In the genomic region with DNA sequence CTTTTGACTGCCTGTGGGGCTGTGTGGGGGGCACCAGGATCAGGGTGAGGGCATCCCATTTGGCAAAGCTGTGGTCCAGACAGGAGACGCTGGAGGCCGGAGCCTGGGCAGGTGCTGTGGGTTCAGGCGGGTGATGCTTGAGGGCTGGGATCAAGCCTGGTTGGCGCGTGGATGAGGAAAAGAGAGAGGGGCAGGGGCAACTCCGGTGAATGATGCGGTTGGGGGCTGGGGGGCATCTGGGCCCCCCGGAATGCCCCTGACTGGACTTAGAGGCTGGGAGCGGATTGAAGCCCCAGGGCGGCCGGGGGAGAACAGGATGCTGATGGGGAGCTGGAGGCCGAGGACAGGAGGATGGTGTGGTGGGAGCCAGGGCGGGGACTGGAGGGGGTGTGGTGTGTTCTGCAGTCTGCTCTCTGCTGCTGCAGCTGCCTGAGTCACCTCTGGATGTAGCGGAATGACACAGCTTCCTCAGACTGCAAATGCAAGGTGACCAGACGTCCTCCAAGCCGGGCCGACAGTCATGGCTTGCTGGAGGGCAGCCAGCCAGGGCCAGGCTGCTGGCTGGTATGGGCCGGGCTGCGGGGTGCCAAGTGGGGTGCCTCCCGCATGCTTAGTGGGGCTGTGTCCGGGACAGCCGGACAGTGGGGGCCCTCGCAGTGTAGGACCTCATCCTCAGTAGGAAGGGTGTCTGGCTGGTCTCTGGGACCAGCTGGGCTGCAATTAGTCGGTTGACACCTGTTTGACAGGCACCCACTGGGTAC, we compare ENCODE assay signal across 1 cellular context.
A peak's percentile ranks its signal among the peaks of the same experiment; 100 is the strongest.
TF ChIP-seq lines count a peak whose summit lies in the region.

No MANE protein-coding gene starts in this region.

TF ChIP-seq in GM12878, 131 proteins besides CTCF, POLR2A, EP300 and RAD21:
- TF ChIP-seq TCF12 (IDR thresholded peaks at IDR 0.05; ENCODE audit: low read depth, low read length) (peak; percentile 63; the same call in 1 of the 2 replicates), BACH1 (IDR thresholded peaks at IDR 0.05; ENCODE audit: borderline replicate concordance) (peak; percentile 38; the same call in 1 of the 2 replicates), IRF4 (IDR thresholded peaks at IDR 0.05; ENCODE audit: low read depth, low read length) (0 out of 2 replicates have a peak, but pooled peaks have one; percentile 42), HDGF (IDR thresholded peaks at IDR 0.05) (peak; percentile 36; the same call in 1 of the 2 replicates), KAT2A (conservative IDR thresholded peaks at IDR 0.05; ENCODE audit: control insufficient read depth, low read depth, low read length) (no peak), DPF2 (IDR thresholded peaks at IDR 0.05) (0 out of 2 replicates have a peak, but pooled peaks have one; percentile 22), IKZF1 (conservative IDR thresholded peaks at IDR 0.05) (no peak)
